In the genomic region with DNA sequence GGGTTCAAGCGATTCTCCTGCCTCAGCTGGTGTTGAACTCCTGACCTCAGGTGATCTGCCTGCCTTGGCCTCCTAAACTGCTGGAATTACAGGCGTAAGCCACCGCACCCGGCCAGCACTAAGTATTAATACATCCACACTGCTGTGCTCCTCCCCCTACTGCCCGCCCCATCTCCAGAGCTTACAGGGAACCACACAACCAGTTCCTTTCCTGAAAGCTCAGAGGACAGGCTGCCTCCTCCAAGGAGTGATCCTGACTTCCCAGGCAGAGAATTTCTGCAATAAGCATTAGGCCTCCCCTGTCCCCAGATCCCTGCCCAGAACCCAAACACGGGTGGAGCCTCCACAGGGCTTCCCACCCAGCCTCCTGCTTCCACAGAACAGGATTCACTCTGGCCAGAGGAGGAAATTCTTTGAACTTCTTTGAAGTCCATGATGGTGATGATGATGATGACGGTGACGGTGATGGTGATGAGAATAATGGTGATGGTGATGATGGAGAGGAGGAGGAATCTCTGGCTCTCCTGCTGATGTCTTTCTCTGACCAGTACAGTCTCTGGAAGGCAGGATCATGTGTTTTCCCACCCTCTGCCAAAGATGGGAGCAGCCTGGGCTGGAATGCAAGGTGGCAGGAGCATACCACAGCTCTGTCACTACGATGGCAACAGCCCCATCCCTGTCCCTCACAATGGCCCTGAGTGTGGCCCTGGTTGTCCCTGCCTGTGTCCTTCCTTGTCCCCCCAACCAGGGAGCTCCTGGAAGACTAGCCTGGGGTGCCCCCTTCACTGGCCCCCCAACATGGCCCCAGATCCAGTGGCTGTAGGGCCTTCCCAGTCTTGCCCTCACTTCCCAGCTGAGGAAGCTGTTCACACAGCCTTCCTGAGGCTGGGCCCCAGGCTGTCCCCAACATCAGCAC, we compare ENCODE assay signal across 16 cellular contexts. TPM values are rescaled to one million over a fixed set of nuclear protein-coding genes. Genes with fewer than 3 reads are reported as not detected.
A peak's percentile ranks its signal among the peaks of the same experiment; 100 is the strongest.
DNase-seq lines count a peak whose midpoint lies in the region; ATAC-seq lines count a peak whose summit lies in the region.
"Had no signal": no experiment of that assay in that cellular context is flagged by ENCODE, and none has a peak within 500 bp of the region (broad histone marks: within the 10 kb centered on the region; RNA-seq: fewer than 3 reads in every experiment).

No MANE protein-coding gene starts in this region.

- CTCF ChIA-PET in activated CD8-positive, alpha-beta memory T cell treated with anti-CD3 and anti-CD28 coated beads, Interleukin-2, amount 10 ng/mL, durations not matched to agents 7 days and 5 days (lab: Charles Lee) = interaction anchor here (0.6 to 0.9 kb wide), 2 partner anchors 13 to 299 kb away, joined by 3 to 4 read pairs; no protein-coding TSS in a partner anchor

- no peaks in the 10 kb centered on the region for H3K36me3 Mint-ChIP-seq in T-helper 2 cell treated with Interferon-gamma antibody and Interleukin-4, amounts not matched to agents 5 μg/mL and 100 μg/mL, for 36 hours (ENCODE audit: low read depth)
- no peaks in the 10 kb centered on the region for H3K36me3 Mint-ChIP-seq in activated CD8-positive, alpha-beta memory T cell treated with anti-CD3 and anti-CD28 coated beads, Interleukin-2, amount 10 ng/mL, durations not matched to agents 7 days and 5 days
- no peaks in the 10 kb centered on the region for H3K36me3 Mint-ChIP-seq in memory B cell
- peaks cover 8% of the 10 kb centered on the region for H3K36me3 Mint-ChIP-seq in stimulated activated memory B cell treated with anti-CD40 and anti-IgM and Interleukin-4, amounts not matched to agents 10 μg/mL and 1 μg/mL and 100 μg/mL, for 72 hours

- no peak for ATAC-seq in activated CD8-positive, alpha-beta memory T cell treated with anti-CD3 and anti-CD28 coated beads, Interleukin-2, amount 10 ng/mL, durations not matched to agents 7 days and 5 days
- ATAC-seq in memory B cell (ENCODE audit: low read depth) = no peak
- ATAC-seq in stimulated activated memory B cell treated with anti-CD40 and anti-IgM and Interleukin-4, amounts not matched to agents 10 μg/mL and 1 μg/mL and 100 μg/mL, for 72 hours = no peak
- ATAC-seq in esophagus mucosa = no peak

- no peak overlapping the region for H3K4me3 Mint-ChIP-seq in T-helper 2 cell treated with Interferon-gamma antibody and Interleukin-4, amounts not matched to agents 5 μg/mL and 100 μg/mL, for 36 hours
- H3K4me3 Mint-ChIP-seq in activated CD8-positive, alpha-beta memory T cell treated with anti-CD3 and anti-CD28 coated beads, Interleukin-2, amount 10 ng/mL, durations not matched to agents 7 days and 5 days = no peak overlapping the region
- H3K4me3 Mint-ChIP-seq in memory B cell = no peak overlapping the region
- H3K4me3 Mint-ChIP-seq in stimulated activated memory B cell treated with anti-CD40 and anti-IgM and Interleukin-4, amounts not matched to agents 10 μg/mL and 1 μg/mL and 100 μg/mL, for 72 hours = no peak overlapping the region

- H3K27ac Mint-ChIP-seq in T-helper 2 cell treated with Interferon-gamma antibody and Interleukin-4, amounts not matched to agents 5 μg/mL and 100 μg/mL, for 36 hours = no peak overlapping the region
- H3K27ac Mint-ChIP-seq in activated CD8-positive, alpha-beta memory T cell treated with anti-CD3 and anti-CD28 coated beads, Interleukin-2, amount 10 ng/mL, durations not matched to agents 7 days and 5 days = no peak overlapping the region
- peak overlapping the region; percentile 58 for H3K27ac Mint-ChIP-seq in memory B cell
- peak overlapping the region; percentile 31 for H3K27ac Mint-ChIP-seq in stimulated activated memory B cell treated with anti-CD40 and anti-IgM and Interleukin-4, amounts not matched to agents 10 μg/mL and 1 μg/mL and 100 μg/mL, for 72 hours

- peak; percentile 2 for DNase-seq in T-helper 2 cell treated with Interferon-gamma antibody and Interleukin-4, amounts not matched to agents 5 μg/mL and 100 μg/mL, for 36 hours (ENCODE audit: low spot score)
- DNase-seq in T-helper 2 cell = no peak
- DNase-seq in activated CD8-positive, alpha-beta memory T cell treated with anti-CD3 and anti-CD28 coated beads, Interleukin-2, amount 10 ng/mL, durations not matched to agents 7 days and 5 days = peak; percentile 18
- DNase-seq in memory B cell (ENCODE audit: low spot score in 2 of 2) = peak in 1 of 2 donors; percentile 8
- no peak for DNase-seq in cerebellum (ENCODE audit: low spot score)
- no peak for DNase-seq in DMS 273 (lab: John Stamatoyannopoulos, UW; ENCODE audit: unreplicated experiment)
- DNase-seq: 8988T; activated gamma-delta T cell treated with Interleukin-2 at 50 U/mL for 16 hours; anterior cingulate cortex; cerebellar nuclear complex; GM23248; hypothalamus; NCI-H1092; stimulated activated CD4-positive, alpha-beta T cell treated with anti-CD3 and anti-CD28 coated beads, Interleukin-4, amount 100 ng/mL, for 24 hours had no signal

- H3K4me1 Mint-ChIP-seq in T-helper 2 cell treated with Interferon-gamma antibody and Interleukin-4, amounts not matched to agents 5 μg/mL and 100 μg/mL, for 36 hours (ENCODE audit: low read depth) = no peaks in the 10 kb centered on the region
- no peaks in the 10 kb centered on the region for H3K4me1 Mint-ChIP-seq in activated CD8-positive, alpha-beta memory T cell treated with anti-CD3 and anti-CD28 coated beads, Interleukin-2, amount 10 ng/mL, durations not matched to agents 7 days and 5 days
- H3K4me1 Mint-ChIP-seq in memory B cell = peaks cover 23% of the 10 kb centered on the region
- H3K4me1 Mint-ChIP-seq in stimulated activated memory B cell treated with anti-CD40 and anti-IgM and Interleukin-4, amounts not matched to agents 10 μg/mL and 1 μg/mL and 100 μg/mL, for 72 hours = peaks cover 41% of the 10 kb centered on the region

- no peaks in the 10 kb centered on the region for H3K9me3 Mint-ChIP-seq in T-helper 2 cell treated with Interferon-gamma antibody and Interleukin-4, amounts not matched to agents 5 μg/mL and 100 μg/mL, for 36 hours
- H3K9me3 Mint-ChIP-seq in activated CD8-positive, alpha-beta memory T cell treated with anti-CD3 and anti-CD28 coated beads, Interleukin-2, amount 10 ng/mL, durations not matched to agents 7 days and 5 days (ENCODE audit: low read depth) = no peaks in the 10 kb centered on the region
- H3K9me3 Mint-ChIP-seq in memory B cell = no peaks in the 10 kb centered on the region
- H3K9me3 Mint-ChIP-seq in stimulated activated memory B cell treated with anti-CD40 and anti-IgM and Interleukin-4, amounts not matched to agents 10 μg/mL and 1 μg/mL and 100 μg/mL, for 72 hours = no peaks in the 10 kb centered on the region

- no peaks in the 10 kb centered on the region for H3K27me3 Mint-ChIP-seq in T-helper 2 cell treated with Interferon-gamma antibody and Interleukin-4, amounts not matched to agents 5 μg/mL and 100 μg/mL, for 36 hours (ENCODE audit: low read depth)
- no peaks in the 10 kb centered on the region for H3K27me3 Mint-ChIP-seq in activated CD8-positive, alpha-beta memory T cell treated with anti-CD3 and anti-CD28 coated beads, Interleukin-2, amount 10 ng/mL, durations not matched to agents 7 days and 5 days
- no peaks in the 10 kb centered on the region for H3K27me3 Mint-ChIP-seq in memory B cell
- H3K27me3 Mint-ChIP-seq in stimulated activated memory B cell treated with anti-CD40 and anti-IgM and Interleukin-4, amounts not matched to agents 10 μg/mL and 1 μg/mL and 100 μg/mL, for 72 hours = no peaks in the 10 kb centered on the region

RNA-seq across cellular contexts. Expression of a gene that starts 33.5 kb away (rescaled TPM):
- total RNA-seq in activated CD8-positive, alpha-beta memory T cell treated with anti-CD3 and anti-CD28 coated beads, Interleukin-2, amount 10 ng/mL, durations not matched to agents 7 days and 5 days = 100 to 1,000 TPM; 110 to 122 TPM
- total RNA-seq in cerebellum = 157 TPM
- 71.0 TPM for total RNA-seq in esophagus mucosa

Comparison
In these comparisons a context has a peak if more than half of its experiments do, and no peak if none do; other contexts are left out.
1. DNase-seq: peak in T-helper 2 cell treated with Interferon-gamma antibody and Interleukin-4, amounts not matched to agents 5 μg/mL and 100 μg/mL, for 36 hours (single experiment) and activated CD8-positive, alpha-beta memory T cell treated with anti-CD3 and anti-CD28 coated beads, Interleukin-2, amount 10 ng/mL, durations not matched to agents 7 days and 5 days (single experiment); none in T-helper 2 cell (0 of 5), cerebellum (single experiment) and DMS 273 (single experiment).
2. H3K27ac Mint-ChIP-seq: peak in memory B cell (single experiment) and stimulated activated memory B cell treated with anti-CD40 and anti-IgM and Interleukin-4, amounts not matched to agents 10 μg/mL and 1 μg/mL and 100 μg/mL, for 72 hours (single experiment); none in T-helper 2 cell treated with Interferon-gamma antibody and Interleukin-4, amounts not matched to agents 5 μg/mL and 100 μg/mL, for 36 hours (single experiment) and activated CD8-positive, alpha-beta memory T cell treated with anti-CD3 and anti-CD28 coated beads, Interleukin-2, amount 10 ng/mL, durations not matched to agents 7 days and 5 days (single experiment).